ENCODE assay signal across 1 cellular context in the genomic region with DNA sequence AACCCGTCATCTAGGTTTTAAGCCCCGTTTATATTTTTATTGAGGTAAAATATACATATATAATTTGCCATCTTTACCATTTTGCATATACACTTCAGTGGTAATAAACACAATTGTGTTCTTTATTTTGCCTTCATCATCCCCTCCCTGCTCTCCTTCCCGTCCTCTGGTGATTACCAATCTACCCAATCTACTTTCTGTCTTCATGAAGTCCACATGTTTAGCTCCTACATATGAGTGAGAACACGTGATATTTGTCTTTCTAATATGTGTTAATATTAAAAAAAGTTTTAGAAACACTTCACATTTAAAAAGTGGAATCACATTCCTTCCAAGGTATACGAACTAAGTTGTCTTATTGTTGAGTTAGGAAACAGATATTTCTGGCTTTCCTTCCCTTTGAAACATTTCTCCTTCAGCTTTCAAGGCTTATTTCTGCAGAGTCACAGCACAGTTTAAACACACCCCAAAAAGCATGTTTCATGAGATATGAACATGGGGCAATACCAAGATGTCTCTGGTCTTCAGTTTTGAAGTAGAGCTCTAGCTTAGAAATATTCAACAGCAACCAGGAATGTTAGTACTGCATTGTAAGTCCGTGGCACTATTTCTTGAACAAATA.
A peak's percentile ranks its signal among the peaks of the same experiment; 100 is the strongest.
TF ChIP-seq lines count a peak whose summit lies in the region.

No MANE protein-coding gene starts in this region.

TF ChIP-seq in K562, 482 proteins besides CTCF, POLR2A, EP300 and RAD21 (continued from another document and continues in another):
- TF ChIP-seq, protein P1, sequence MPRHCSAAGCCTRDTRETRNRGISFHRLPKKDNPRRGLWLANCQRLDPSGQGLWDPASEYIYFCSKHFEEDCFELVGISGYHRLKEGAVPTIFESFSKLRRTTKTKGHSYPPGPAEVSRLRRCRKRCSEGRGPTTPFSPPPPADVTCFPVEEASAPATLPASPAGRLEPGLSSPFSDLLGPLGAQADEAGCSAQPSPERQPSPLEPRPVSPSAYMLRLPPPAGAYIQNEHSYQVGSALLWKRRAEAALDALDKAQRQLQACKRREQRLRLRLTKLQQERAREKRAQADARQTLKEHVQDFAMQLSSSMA (CRISPR knock-in tag; IDR thresholded peaks at IDR 0.05) = no peak
- TF ChIP-seq SLC30A9 (CRISPR knock-in tag; IDR thresholded peaks at IDR 0.05) (no peak), HNRNPUL1 (IDR thresholded peaks at IDR 0.05; ENCODE audit: low read length) (no peak), KAT8 (IDR thresholded peaks at IDR 0.05; ENCODE audit: low read depth) (no peak), STAT5A (IDR thresholded peaks at IDR 0.05; ENCODE audit: borderline replicate concordance, low read length) (0 out of 2 replicates have a peak, but pooled peaks have one; percentile 23), TCF3 (CRISPR knock-in tag; IDR thresholded peaks at IDR 0.05) (peak; percentile 75), STAT5B (CRISPR knock-in tag; IDR thresholded peaks at IDR 0.05) (no peak), TEAD1 (CRISPR knock-in tag; IDR thresholded peaks at IDR 0.05) (no peak), ZNF311 (CRISPR knock-in tag; IDR thresholded peaks at IDR 0.05) (no peak), MCM7 (IDR thresholded peaks at IDR 0.05) (no peak), TAF15 (IDR thresholded peaks at IDR 0.05; ENCODE audit: low read depth, low read length) (no peak), GTF2B (IDR thresholded peaks at IDR 0.05; ENCODE audit: extremely low read depth, insufficient read length) (no peak), POLR2AphosphoS2 (IDR thresholded peaks at IDR 0.05; ENCODE audit: low read length) (no peak), TRIM24 (IDR thresholded peaks at IDR 0.05) (peak; percentile 61 to 80), HMGXB4 (CRISPR knock-in tag; IDR thresholded peaks at IDR 0.05) (no peak), DPF2 (IDR thresholded peaks at IDR 0.05) (peak; percentile 87), CCNT2 (IDR thresholded peaks at IDR 0.05; ENCODE audit: borderline replicate concordance, extremely low read depth, insufficient read length, low read depth, low read length) (no peak), SP1 (CRISPR knock-in tag; IDR thresholded peaks at IDR 0.05) (no peak), ZNF830 (CRISPR knock-in tag; IDR thresholded peaks at IDR 0.05) (no peak), HIVEP1 (CRISPR knock-in tag; IDR thresholded peaks at IDR 0.05) (no peak), POLR3A (IDR thresholded peaks at IDR 0.05; ENCODE audit: borderline replicate concordance, extremely low read depth, insufficient read depth, insufficient read length) (no peak), NFE2L1 (tag; IDR thresholded peaks at IDR 0.05; ENCODE audit: borderline replicate concordance, low read depth) (peak; percentile 25; the same call in 1 of the 2 replicates), FOXA3 (CRISPR knock-in tag; conservative IDR thresholded peaks at IDR 0.05 in 1 of 2, IDR thresholded peaks at IDR 0.05 in 1 of 2) (no peak), RFX7 (CRISPR knock-in tag; IDR thresholded peaks at IDR 0.05) (no peak), BDP1 (IDR thresholded peaks at IDR 0.05; ENCODE audit: insufficient read depth, insufficient read length) (no peak), MYC (IDR thresholded peaks at IDR 0.05; ENCODE audit: low read depth, low read length) (no peak), MYC (CRISPR knock-in tag; IDR thresholded peaks at IDR 0.05; ENCODE audit: borderline replicate concordance, low read depth) (no peak), CREB5 (CRISPR knock-in tag; IDR thresholded peaks at IDR 0.05) (no peak), TGIF2 (CRISPR knock-in tag; IDR thresholded peaks at IDR 0.05) (no peak), PRPF4 (IDR thresholded peaks at IDR 0.05; ENCODE audit: insufficient read depth, low read depth, low read length, poor library complexity, severe bottlenecking) (no peak), PCBP2 (IDR thresholded peaks at IDR 0.05; ENCODE audit: low read depth, low read length, poor library complexity, severe bottlenecking) (no peak), NR4A1 (CRISPR knock-in tag; IDR thresholded peaks at IDR 0.05) (no peak), NR4A1 (tag; IDR thresholded peaks at IDR 0.05) (no peak), ZNF224 (CRISPR knock-in tag; IDR thresholded peaks at IDR 0.05) (no peak), POLR2B (IDR thresholded peaks at IDR 0.05; ENCODE audit: low read depth, partially characterized antibody) (no peak), KDM2B (CRISPR knock-in tag; IDR thresholded peaks at IDR 0.05) (no peak)
- TF ChIP-seq, protein P2, sequence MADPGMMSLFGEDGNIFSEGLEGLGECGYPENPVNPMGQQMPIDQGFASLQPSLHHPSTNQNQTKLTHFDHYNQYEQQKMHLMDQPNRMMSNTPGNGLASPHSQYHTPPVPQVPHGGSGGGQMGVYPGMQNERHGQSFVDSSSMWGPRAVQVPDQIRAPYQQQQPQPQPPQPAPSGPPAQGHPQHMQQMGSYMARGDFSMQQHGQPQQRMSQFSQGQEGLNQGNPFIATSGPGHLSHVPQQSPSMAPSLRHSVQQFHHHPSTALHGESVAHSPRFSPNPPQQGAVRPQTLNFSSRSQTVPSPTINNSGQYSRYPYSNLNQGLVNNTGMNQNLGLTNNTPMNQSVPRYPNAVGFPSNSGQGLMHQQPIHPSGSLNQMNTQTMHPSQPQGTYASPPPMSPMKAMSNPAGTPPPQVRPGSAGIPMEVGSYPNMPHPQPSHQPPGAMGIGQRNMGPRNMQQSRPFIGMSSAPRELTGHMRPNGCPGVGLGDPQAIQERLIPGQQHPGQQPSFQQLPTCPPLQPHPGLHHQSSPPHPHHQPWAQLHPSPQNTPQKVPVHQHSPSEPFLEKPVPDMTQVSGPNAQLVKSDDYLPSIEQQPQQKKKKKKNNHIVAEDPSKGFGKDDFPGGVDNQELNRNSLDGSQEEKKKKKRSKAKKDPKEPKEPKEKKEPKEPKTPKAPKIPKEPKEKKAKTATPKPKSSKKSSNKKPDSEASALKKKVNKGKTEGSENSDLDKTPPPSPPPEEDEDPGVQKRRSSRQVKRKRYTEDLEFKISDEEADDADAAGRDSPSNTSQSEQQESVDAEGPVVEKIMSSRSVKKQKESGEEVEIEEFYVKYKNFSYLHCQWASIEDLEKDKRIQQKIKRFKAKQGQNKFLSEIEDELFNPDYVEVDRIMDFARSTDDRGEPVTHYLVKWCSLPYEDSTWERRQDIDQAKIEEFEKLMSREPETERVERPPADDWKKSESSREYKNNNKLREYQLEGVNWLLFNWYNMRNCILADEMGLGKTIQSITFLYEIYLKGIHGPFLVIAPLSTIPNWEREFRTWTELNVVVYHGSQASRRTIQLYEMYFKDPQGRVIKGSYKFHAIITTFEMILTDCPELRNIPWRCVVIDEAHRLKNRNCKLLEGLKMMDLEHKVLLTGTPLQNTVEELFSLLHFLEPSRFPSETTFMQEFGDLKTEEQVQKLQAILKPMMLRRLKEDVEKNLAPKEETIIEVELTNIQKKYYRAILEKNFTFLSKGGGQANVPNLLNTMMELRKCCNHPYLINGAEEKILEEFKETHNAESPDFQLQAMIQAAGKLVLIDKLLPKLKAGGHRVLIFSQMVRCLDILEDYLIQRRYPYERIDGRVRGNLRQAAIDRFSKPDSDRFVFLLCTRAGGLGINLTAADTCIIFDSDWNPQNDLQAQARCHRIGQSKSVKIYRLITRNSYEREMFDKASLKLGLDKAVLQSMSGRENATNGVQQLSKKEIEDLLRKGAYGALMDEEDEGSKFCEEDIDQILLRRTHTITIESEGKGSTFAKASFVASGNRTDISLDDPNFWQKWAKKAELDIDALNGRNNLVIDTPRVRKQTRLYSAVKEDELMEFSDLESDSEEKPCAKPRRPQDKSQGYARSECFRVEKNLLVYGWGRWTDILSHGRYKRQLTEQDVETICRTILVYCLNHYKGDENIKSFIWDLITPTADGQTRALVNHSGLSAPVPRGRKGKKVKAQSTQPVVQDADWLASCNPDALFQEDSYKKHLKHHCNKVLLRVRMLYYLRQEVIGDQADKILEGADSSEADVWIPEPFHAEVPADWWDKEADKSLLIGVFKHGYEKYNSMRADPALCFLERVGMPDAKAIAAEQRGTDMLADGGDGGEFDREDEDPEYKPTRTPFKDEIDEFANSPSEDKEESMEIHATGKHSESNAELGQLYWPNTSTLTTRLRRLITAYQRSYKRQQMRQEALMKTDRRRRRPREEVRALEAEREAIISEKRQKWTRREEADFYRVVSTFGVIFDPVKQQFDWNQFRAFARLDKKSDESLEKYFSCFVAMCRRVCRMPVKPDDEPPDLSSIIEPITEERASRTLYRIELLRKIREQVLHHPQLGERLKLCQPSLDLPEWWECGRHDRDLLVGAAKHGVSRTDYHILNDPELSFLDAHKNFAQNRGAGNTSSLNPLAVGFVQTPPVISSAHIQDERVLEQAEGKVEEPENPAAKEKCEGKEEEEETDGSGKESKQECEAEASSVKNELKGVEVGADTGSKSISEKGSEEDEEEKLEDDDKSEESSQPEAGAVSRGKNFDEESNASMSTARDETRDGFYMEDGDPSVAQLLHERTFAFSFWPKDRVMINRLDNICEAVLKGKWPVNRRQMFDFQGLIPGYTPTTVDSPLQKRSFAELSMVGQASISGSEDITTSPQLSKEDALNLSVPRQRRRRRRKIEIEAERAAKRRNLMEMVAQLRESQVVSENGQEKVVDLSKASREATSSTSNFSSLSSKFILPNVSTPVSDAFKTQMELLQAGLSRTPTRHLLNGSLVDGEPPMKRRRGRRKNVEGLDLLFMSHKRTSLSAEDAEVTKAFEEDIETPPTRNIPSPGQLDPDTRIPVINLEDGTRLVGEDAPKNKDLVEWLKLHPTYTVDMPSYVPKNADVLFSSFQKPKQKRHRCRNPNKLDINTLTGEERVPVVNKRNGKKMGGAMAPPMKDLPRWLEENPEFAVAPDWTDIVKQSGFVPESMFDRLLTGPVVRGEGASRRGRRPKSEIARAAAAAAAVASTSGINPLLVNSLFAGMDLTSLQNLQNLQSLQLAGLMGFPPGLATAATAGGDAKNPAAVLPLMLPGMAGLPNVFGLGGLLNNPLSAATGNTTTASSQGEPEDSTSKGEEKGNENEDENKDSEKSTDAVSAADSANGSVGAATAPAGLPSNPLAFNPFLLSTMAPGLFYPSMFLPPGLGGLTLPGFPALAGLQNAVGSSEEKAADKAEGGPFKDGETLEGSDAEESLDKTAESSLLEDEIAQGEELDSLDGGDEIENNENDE (IDR thresholded peaks at IDR 0.05; ENCODE audit: low read depth, low read length) = no peak
- TF ChIP-seq, protein P3, sequence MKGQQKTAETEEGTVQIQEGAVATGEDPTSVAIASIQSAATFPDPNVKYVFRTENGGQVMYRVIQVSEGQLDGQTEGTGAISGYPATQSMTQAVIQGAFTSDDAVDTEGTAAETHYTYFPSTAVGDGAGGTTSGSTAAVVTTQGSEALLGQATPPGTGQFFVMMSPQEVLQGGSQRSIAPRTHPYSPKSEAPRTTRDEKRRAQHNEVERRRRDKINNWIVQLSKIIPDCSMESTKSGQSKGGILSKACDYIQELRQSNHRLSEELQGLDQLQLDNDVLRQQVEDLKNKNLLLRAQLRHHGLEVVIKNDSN (CRISPR knock-in tag; IDR thresholded peaks at IDR 0.05) = no peak
